8 cellular contexts compared by ENCODE assay signal in the genomic region with DNA sequence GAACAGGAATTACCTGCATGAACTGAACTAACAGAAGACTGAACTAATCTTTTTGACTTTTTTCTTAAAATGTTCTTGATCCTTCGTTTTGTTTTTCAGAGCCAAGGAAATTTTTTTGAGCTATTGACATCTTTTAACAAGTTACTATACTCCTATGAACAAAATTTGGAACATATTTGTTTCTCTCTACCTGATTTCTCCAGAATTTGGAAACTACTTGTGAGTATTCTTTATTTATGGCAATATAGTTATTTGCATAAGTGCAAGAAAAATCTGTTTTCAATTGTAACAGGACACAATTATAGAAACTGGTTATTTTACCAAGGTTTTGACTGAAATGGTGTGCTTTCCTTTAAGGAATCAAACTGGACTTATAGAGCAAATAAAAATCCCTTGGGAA.
"Had no signal": no experiment of that assay in that cellular context is flagged by ENCODE, and none has a peak within 500 bp of the region (broad histone marks: within the 10 kb centered on the region; RNA-seq: fewer than 3 reads in every experiment).

No MANE protein-coding gene starts in this region.

- H3K4me1 ChIP-seq: HAP-1 had no signal

- H3K36me3 ChIP-seq: HAP-1 had no signal

- H3K4me3 ChIP-seq: GM23248, HAP-1 had no signal

- DNase-seq: GM23248, GOT3, H7, KBM-7 had no signal

- H3K27ac ChIP-seq: GM23248, HL-60 had no signal

- ATAC-seq: HCT116, HepG2 had no signal

- H3K9ac ChIP-seq: GM23248 had no signal
